19 cellular contexts compared by ENCODE assay signal in the genomic region with DNA sequence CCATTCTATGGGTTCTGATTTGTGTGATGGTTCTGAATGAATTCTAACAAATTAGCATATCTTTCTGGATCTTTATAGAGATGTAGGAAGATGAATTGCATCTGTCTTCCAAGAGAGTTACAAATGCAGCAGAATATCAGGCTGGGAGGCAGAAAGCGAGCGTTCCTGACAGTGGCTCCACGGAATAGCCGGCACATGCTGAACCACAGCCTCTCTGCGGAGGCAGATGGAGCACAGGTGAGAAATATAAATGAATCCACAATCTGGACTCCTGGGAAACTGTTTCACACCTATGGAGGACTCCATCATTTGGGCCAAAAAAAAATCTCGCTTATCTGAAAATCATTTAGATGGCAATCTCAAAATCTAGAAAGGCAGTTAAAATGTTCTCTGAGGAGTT.
"Had no signal": no experiment of that assay in that cellular context is flagged by ENCODE, and none has a peak within 500 bp of the region (broad histone marks: within the 10 kb centered on the region; RNA-seq: fewer than 3 reads in every experiment).

No MANE protein-coding gene starts in this region.

- H2AFZ ChIP-seq: hepatocyte had no signal

- H3K36me3 ChIP-seq: colonic mucosa, esophagus muscularis mucosa, gastroesophageal sphincter, heart left ventricle, left lung, lower lobe of right lung had no signal

- H3K79me2 ChIP-seq: hepatocyte had no signal

- H3K4me3 Mint-ChIP-seq: dendritic cell treated with granulocyte-macrophage colony-stimulating factor and Interleukin-4, amounts not matched to agents 40 ng/mL and 50 ng/mL, for 4 days; immature natural killer cell; mesothelial cell of epicardium; naive B cell had no signal

- H3K9me3 ChIP-seq: colonic mucosa, esophagus muscularis mucosa, gastroesophageal sphincter, left lung, lower lobe of right lung, mucosa of descending colon had no signal

- H3K4me1 Mint-ChIP-seq: immature natural killer cell, naive B cell had no signal

- H3K4me2 ChIP-seq: hepatocyte had no signal

- H3K9me3 Mint-ChIP-seq: dendritic cell treated with granulocyte-macrophage colony-stimulating factor and Interleukin-4, amounts not matched to agents 40 ng/mL and 50 ng/mL, for 4 days; immature natural killer cell; mesothelial cell of epicardium had no signal

- H3K36me3 Mint-ChIP-seq: immature natural killer cell, mesothelial cell of epicardium, naive B cell had no signal

- H3K27ac ChIP-seq: colonic mucosa, esophagus muscularis mucosa, foreskin keratinocyte, gastroesophageal sphincter, heart left ventricle, hepatocyte, left lung, lower lobe of right lung had no signal

- H3K4me1 ChIP-seq: colonic mucosa, esophagus muscularis mucosa, foreskin keratinocyte, gastroesophageal sphincter, heart left ventricle, left lung, lower lobe of right lung had no signal

- ATAC-seq: foreskin keratinocyte, gastroesophageal sphincter, heart left ventricle, left cardiac atrium, left lung, left ventricle myocardium superior, lower lobe of right lung, mucosa of descending colon had no signal

- H3K4me3 ChIP-seq: colonic mucosa, esophagus muscularis mucosa, gastroesophageal sphincter, heart left ventricle, hepatocyte, left lung, lower lobe of right lung, mucosa of descending colon had no signal

- H3K27me3 ChIP-seq: colonic mucosa, hepatocyte had no signal

- DNase-seq: colonic mucosa; cortex of kidney; effector CD8-positive, alpha-beta T cell; foreskin keratinocyte; heart left ventricle; hypothalamus; immature natural killer cell; left cardiac atrium; left lung; left ventricle myocardium superior; lower lobe of right lung; mesenchymal stem cell; mucosa of descending colon; naive B cell had no signal

- H3K27ac Mint-ChIP-seq: dendritic cell treated with granulocyte-macrophage colony-stimulating factor and Interleukin-4, amounts not matched to agents 40 ng/mL and 50 ng/mL, for 4 days; immature natural killer cell; mesothelial cell of epicardium; naive B cell had no signal
